Comparison of ENCODE assay signal across 1 cellular context in the genomic region with DNA sequence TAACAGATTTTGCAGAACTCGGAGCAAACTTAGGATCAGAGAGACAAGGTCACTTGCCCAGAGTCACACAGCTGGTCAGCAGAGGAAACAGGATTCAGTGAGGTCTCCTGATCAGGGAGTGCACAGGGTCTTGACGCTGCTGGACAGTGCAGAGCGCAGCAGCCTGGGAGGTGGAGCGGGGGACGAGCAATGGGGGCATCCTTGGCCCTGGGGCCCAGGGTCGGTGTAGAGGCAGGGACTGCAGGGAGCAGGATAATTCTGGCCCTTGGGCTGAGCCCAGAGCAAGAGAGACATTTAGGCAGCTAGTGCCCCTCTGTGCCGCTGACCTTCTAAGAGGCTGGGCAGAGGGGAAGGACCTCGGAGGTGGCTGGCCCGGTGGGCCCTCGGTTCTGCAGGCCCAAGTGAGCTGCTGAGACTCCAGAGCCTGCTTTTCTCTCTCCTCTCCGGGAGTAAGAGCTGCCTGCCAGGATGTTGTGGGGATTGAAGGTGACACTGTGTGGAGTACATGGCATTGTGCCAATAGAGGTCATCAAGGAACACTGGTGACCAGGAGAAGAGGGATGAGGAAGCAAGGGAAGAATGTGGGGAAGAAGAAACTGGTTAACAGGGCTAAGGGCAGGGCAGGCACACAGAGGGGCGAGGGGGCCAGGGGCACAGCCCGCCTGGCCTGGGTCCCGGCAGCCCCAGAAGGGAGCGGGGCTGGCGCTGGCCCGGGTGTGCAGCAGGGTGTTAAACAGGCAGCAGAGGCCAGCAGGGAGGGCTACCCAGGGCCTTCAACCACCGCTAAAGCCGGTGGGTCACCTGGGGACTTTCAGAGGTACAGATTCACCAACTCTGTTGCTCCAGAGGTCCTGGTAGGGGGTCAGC.
TF ChIP-seq lines count a peak whose summit lies in the region.

No MANE protein-coding gene starts in this region.

TF ChIP-seq in SK-N-SH treated with all-trans-retinoic acid at 6 μM for 48 hours, 23 proteins besides CTCF, POLR2A, EP300 and RAD21 (continued from another document):
- TF ChIP-seq ZC3H10 (CRISPR knock-in tag; IDR thresholded peaks at IDR 0.05): no peak
- TF ChIP-seq TCF4 (CRISPR knock-in tag; IDR thresholded peaks at IDR 0.05; ENCODE audit: borderline replicate concordance): no peak
- TF ChIP-seq ZNF565 (CRISPR knock-in tag; conservative IDR thresholded peaks at IDR 0.05; ENCODE audit: low read depth): no peak
